24 cellular contexts compared by ENCODE assay signal in the genomic region with DNA sequence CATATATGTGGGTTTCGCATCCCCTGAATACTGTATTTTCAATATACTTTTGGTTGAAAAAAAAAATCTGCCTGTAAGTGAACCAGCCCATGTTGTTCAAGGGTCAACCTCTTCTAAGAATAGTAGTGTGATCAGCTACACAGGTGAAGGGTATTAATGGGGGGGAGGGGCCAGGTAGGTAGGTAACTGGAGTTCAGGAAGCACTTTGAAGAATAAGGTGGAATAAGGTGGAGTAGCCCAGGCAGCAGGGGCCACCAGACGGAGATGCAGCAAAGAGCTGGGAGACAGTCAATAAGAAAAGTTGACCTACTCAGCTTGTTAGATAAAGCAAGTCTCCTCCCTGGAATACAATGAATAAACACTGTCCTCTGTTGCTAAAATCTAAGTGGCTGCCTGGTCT. TPM values are rescaled to one million over a fixed set of nuclear protein-coding genes. Genes with fewer than 3 reads are reported as not detected.
DNase-seq lines count a peak whose midpoint lies in the region; ATAC-seq, FAIRE-seq and TF ChIP-seq lines count a peak whose summit lies in the region.
"Had no signal": no experiment of that assay in that cellular context is flagged by ENCODE, and none has a peak within 500 bp of the region (broad histone marks: within the 10 kb centered on the region; RNA-seq: fewer than 3 reads in every experiment).

No MANE protein-coding gene starts in this region.

- H3F3A ChIP-seq in Loucy (ENCODE audit: low read depth) = no peaks in the 10 kb centered on the region

- H4K20me1 ChIP-seq in Loucy (ENCODE audit: insufficient read depth, low read length, poor library complexity, severe bottlenecking) = peaks cover 70% of the 10 kb centered on the region

- H3K27ac Mint-ChIP-seq in activated T-cell treated with anti-CD3 and anti-CD28 coated beads, Interleukin-2, amount 50 U/mL, for 24 hours = peak overlapping the region; percentile 57
- peak overlapping the region in 2 of 3 donors; percentile 67 to 80 for H3K27ac Mint-ChIP-seq in CD4-positive, CD25-positive, alpha-beta regulatory T cell
- peak overlapping the region; percentile 54 for H3K27ac Mint-ChIP-seq in endodermal cell

- peaks cover 100% of the 10 kb centered on the region for H3K36me3 Mint-ChIP-seq in activated T-cell treated with anti-CD3 and anti-CD28 coated beads, Interleukin-2, amount 50 U/mL, for 24 hours (ENCODE audit: low read depth)
- peaks cover 76% of the 10 kb centered on the region for H3K36me3 Mint-ChIP-seq in CD4-positive, CD25-positive, alpha-beta regulatory T cell
- peaks cover 94% of the 10 kb centered on the region for H3K36me3 Mint-ChIP-seq in endodermal cell (ENCODE audit: low read depth)

- peaks cover 94% of the 10 kb centered on the region for H3K36me3 ChIP-seq in CD4-positive, CD25-positive, alpha-beta regulatory T cell (ENCODE audit: control insufficient read depth, insufficient read depth, low read length)
- H3K36me3 ChIP-seq in Loucy (ENCODE audit: insufficient read depth, low read length) = peaks cover 94% of the 10 kb centered on the region
- H3K36me3 ChIP-seq in endodermal cell (ENCODE audit: control insufficient read depth, insufficient read depth, low read length) = peaks cover 90% of the 10 kb centered on the region

- peak overlapping the region; percentile 38 for H3K4me2 ChIP-seq in Loucy (ENCODE audit: low read depth, low read length, poor library complexity, severe bottlenecking)
- H3K4me2 ChIP-seq: BLaER1 had no signal

- no peaks in the 10 kb centered on the region for H3K27me3 Mint-ChIP-seq in activated T-cell treated with anti-CD3 and anti-CD28 coated beads, Interleukin-2, amount 50 U/mL, for 24 hours
- no peaks in the 10 kb centered on the region for H3K27me3 Mint-ChIP-seq in CD4-positive, CD25-positive, alpha-beta regulatory T cell
- H3K27me3 Mint-ChIP-seq in endodermal cell (ENCODE audit: insufficient read depth) = no peaks in the 10 kb centered on the region

- ATAC-seq in CD4-positive, CD25-positive, alpha-beta regulatory T cell (ENCODE audit: low read depth in 2 of 2) = no peak
- no peak for ATAC-seq in HG03378 (IDR thresholded peaks at IDR 0.05; ENCODE audit: unreplicated experiment)

- no peak for DNase-seq in activated T-cell treated with anti-CD3 and anti-CD28 coated beads, Interleukin-2, amount 50 U/mL, for 24 hours
- DNase-seq in activated T-cell treated with anti-CD3 and anti-CD28 coated beads, Interleukin-2, amount 50 U/mL, for 48 hours = no peak
- DNase-seq in CD4-positive, CD25-positive, alpha-beta regulatory T cell = no peak
- DNase-seq in endodermal cell = peak; percentile 48
- no peak for DNase-seq in frontal cortex (ENCODE audit: low spot score in 2 of 2)
- DNase-seq in mesenteric fat pad (ENCODE audit: low spot score) = no peak
- DNase-seq: COR-L47, DMS153, H7, MV-4-11, NCI-H1417 treated with DMSO at 0.1 percent for 48 hours, NCI-H1930, NCI-H2171 treated with DMSO at 0.1 percent for 48 hours, NCI-H748 treated with DMSO at 0.1 percent for 48 hours, OCI-M1, RPMI8226, SJCRH30 had no signal

- H3K9me3 ChIP-seq in CD4-positive, CD25-positive, alpha-beta regulatory T cell (ENCODE audit: control insufficient read depth in 2 of 2, low read length in 2 of 2) = no peaks in the 10 kb centered on the region
- H3K9me3 ChIP-seq in Loucy (ENCODE audit: insufficient read depth, low read depth, low read length) (no peaks in the 10 kb centered on the region), endodermal cell (ENCODE audit: control insufficient read depth, low read length) (no peaks in the 10 kb centered on the region)
- H3K9me3 ChIP-seq: BLaER1, SJCRH30 had no signal

- no peak for TF ChIP-seq CTCF in Loucy (conservative IDR thresholded peaks at IDR 0.05; ENCODE audit: low read length)
- no peak for TF ChIP-seq CTCF in endodermal cell (conservative IDR thresholded peaks at IDR 0.05)

- no peak overlapping the region for H3K4me3 Mint-ChIP-seq in activated T-cell treated with anti-CD3 and anti-CD28 coated beads, Interleukin-2, amount 50 U/mL, for 24 hours
- no peak overlapping the region for H3K4me3 Mint-ChIP-seq in CD4-positive, CD25-positive, alpha-beta regulatory T cell
- H3K4me3 Mint-ChIP-seq in endodermal cell = no peak overlapping the region

- peaks cover 67% of the 10 kb centered on the region for H3K4me1 ChIP-seq in CD4-positive, CD25-positive, alpha-beta regulatory T cell (ENCODE audit: control insufficient read depth, insufficient read depth, low read length, poor library complexity, severe bottlenecking)
- peaks cover 38% of the 10 kb centered on the region for H3K4me1 ChIP-seq in Loucy (ENCODE audit: insufficient read depth, low read length, poor library complexity, severe bottlenecking)
- peaks cover 14% of the 10 kb centered on the region for H3K4me1 ChIP-seq in endodermal cell (ENCODE audit: control insufficient read depth, insufficient read depth, low read length)

- H3K4me1 Mint-ChIP-seq in activated T-cell treated with anti-CD3 and anti-CD28 coated beads, Interleukin-2, amount 50 U/mL, for 24 hours (ENCODE audit: low read depth) = peaks cover 91% of the 10 kb centered on the region
- peaks cover 48 to 96% (median 81%) of the 10 kb centered on the region in 4 donors for H3K4me1 Mint-ChIP-seq in CD4-positive, CD25-positive, alpha-beta regulatory T cell
- H3K4me1 Mint-ChIP-seq in endodermal cell = peaks cover 75% of the 10 kb centered on the region

- no peak overlapping the region for H2AFZ ChIP-seq in Loucy (ENCODE audit: low read length)

- H3K79me2 ChIP-seq in Loucy (ENCODE audit: insufficient read depth, low read length) = peaks cover 83% of the 10 kb centered on the region

- no peak overlapping the region for H3K4me3 ChIP-seq in CD4-positive, CD25-positive, alpha-beta regulatory T cell (ENCODE audit: low read depth, low read length)
- no peak overlapping the region for H3K4me3 ChIP-seq in Loucy (ENCODE audit: low read length, poor library complexity, severe bottlenecking)
- peak overlapping the region; percentile 20 for H3K4me3 ChIP-seq in endodermal cell (ENCODE audit: low read length)
- H3K4me3 ChIP-seq: BLaER1, SJCRH30 had no signal

- H3K9me2 ChIP-seq in Loucy (replicated peaks; ENCODE audit: low read depth, low read length) = no peaks in the 10 kb centered on the region

- H3K9ac ChIP-seq in Loucy (ENCODE audit: low read depth, low read length, poor library complexity, severe bottlenecking) = no peak overlapping the region
- no peak overlapping the region for H3K9ac ChIP-seq in endodermal cell (ENCODE audit: extremely low read depth, low read length, poor library complexity, severe bottlenecking)
- H3K9ac ChIP-seq: BLaER1 had no signal

- FAIRE-seq in frontal cortex (lab: Jason Lieb, UNC) = no peak
- FAIRE-seq: HTR-8/SVneo had no signal

- no peaks in the 10 kb centered on the region for H3K9me3 Mint-ChIP-seq in activated T-cell treated with anti-CD3 and anti-CD28 coated beads, Interleukin-2, amount 50 U/mL, for 24 hours
- no peaks in the 10 kb centered on the region for H3K9me3 Mint-ChIP-seq in CD4-positive, CD25-positive, alpha-beta regulatory T cell
- no peaks in the 10 kb centered on the region for H3K9me3 Mint-ChIP-seq in endodermal cell

- 97% methylated on average over 2 of the region's 2 CpGs; no CpG with 5 or more reads in 1 of the 2 experiments for WGBS in endodermal cell (ENCODE audit: insufficient coverage in 1 of 2, insufficient read length in 1 of 2), 2 experiments

- no peaks in the 10 kb centered on the region for H3K27me3 ChIP-seq in CD4-positive, CD25-positive, alpha-beta regulatory T cell (ENCODE audit: control insufficient read depth, insufficient read depth, low read length)
- H3K27me3 ChIP-seq in Loucy (ENCODE audit: insufficient read depth, low read length, poor library complexity, severe bottlenecking) (no peaks in the 10 kb centered on the region), endodermal cell (ENCODE audit: control insufficient read depth, insufficient read depth, low read length, poor library complexity, severe bottlenecking) (no peaks in the 10 kb centered on the region)
- H3K27me3 ChIP-seq: BLaER1, SJCRH30 had no signal

- no peak overlapping the region for H3K27ac ChIP-seq in CD4-positive, CD25-positive, alpha-beta regulatory T cell (ENCODE audit: insufficient read depth, low read length, poor library complexity, severe bottlenecking)
- H3K27ac ChIP-seq in endodermal cell (ENCODE audit: low read depth, low read length) = no peak overlapping the region
- H3K27ac ChIP-seq: BLaER1, HL-60, SJCRH30 had no signal

RNA-seq across cellular contexts. Expression of gene LDHB, which starts 9.3 kb away (rescaled TPM):
- total RNA-seq in CD4-positive, CD25-positive, alpha-beta regulatory T cell = 602 TPM
- polyA plus RNA-seq in CD4-positive, CD25-positive, alpha-beta regulatory T cell = 1,000 to 10,000 TPM; 1,925 to 2,327 (median 2,062) TPM
- total RNA-seq in endodermal cell (1,000 to 10,000 TPM in 1 of 2 donors, 100 to 1,000 TPM in 1; 917 to 1,694 TPM), frontal cortex (495 TPM), mesenteric fat pad (900 TPM)
- polyA plus RNA-seq in endodermal cell (2013, experiment 1 of 2) = 934 TPM
- polyA plus RNA-seq in endodermal cell (2013, experiment 2 of 2) = 808 TPM

RNA-seq across cellular contexts. Expression of gene GYS2, which starts 43.7 kb away (rescaled TPM):
- not detected for total RNA-seq in CD4-positive, CD25-positive, alpha-beta regulatory T cell
- polyA plus RNA-seq in CD4-positive, CD25-positive, alpha-beta regulatory T cell = under 1 TPM in 2 of 4 donors, not detected in 2; 0.08 to 0.09 TPM
- total RNA-seq in endodermal cell = not detected
- not detected for polyA plus RNA-seq in endodermal cell (2013, experiment 1 of 2)
- not detected for polyA plus RNA-seq in endodermal cell (2013, experiment 2 of 2)
- total RNA-seq in frontal cortex = not detected
- 0.10 TPM for total RNA-seq in mesenteric fat pad
- total RNA-seq: A172, H7, NCI-H460, SJCRH30 had no signal
